Comparison of ENCODE assay signal across 18 cellular contexts in the genomic region with DNA sequence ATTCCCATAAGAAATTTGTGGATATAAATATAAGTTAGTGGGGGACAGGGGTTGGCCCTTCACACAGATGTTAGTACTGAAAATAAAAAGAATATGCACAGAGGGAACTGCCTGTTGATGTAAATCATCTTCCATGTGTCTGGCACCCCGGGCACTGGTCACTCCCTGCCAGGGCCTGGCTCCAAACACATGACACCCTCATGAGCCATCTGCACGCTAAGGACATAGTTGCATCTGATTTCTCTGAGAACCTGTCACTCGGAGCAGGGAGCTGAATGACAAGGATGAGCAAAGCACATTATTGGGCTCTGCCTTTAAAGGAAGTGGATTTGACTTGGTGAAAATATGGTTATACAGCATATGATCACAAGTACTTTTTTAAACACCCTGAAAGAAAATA.
DNase-seq lines count a peak whose midpoint lies in the region; ATAC-seq, FAIRE-seq and TF ChIP-seq lines count a peak whose summit lies in the region.
"Had no signal": no experiment of that assay in that cellular context is flagged by ENCODE, and none has a peak within 500 bp of the region (broad histone marks: within the 10 kb centered on the region; RNA-seq: fewer than 3 reads in every experiment).

No MANE protein-coding gene starts in this region.

- 66 to 76% methylated on average over 3 of the region's 3 CpGs for WGBS in upper lobe of left lung, 2 donors

- H3K27me3 Mint-ChIP-seq in mesothelial cell of epicardium (ENCODE audit: low read depth), result no peaks in the 10 kb centered on the region

- TF ChIP-seq POLR2A in H54 (IDR thresholded peaks at IDR 0.05; ENCODE audit: low read depth, low read length), result no peak
- TF ChIP-seq POLR2A in upper lobe of left lung (IDR thresholded peaks at IDR 0.05), result no peak

- TF ChIP-seq EP300 in upper lobe of left lung (IDR thresholded peaks at IDR 0.05), result no peak

- H3K9me3 Mint-ChIP-seq in mesothelial cell of epicardium, result peaks cover 17% of the 10 kb centered on the region

- no peaks in the 10 kb centered on the region for H3K4me1 ChIP-seq in upper lobe of left lung

- H3K36me3 ChIP-seq in WERI-Rb-1 (no peaks in the 10 kb centered on the region), upper lobe of left lung (no peaks in the 10 kb centered on the region)

- H3K27ac Mint-ChIP-seq in mesothelial cell of epicardium, result peak overlapping the region; percentile 50

- DNase-seq in DMS 273 (lab: John Stamatoyannopoulos, UW; ENCODE audit: unreplicated experiment), result peak; percentile 29
- no peak for DNase-seq in DMS 273 treated with DMSO at 0.1 percent for 48 hours (lab: John Stamatoyannopoulos, UW)
- DNase-seq in H54 (ENCODE audit: insufficient read length, low spot score), result no peak
- DNase-seq in SK-MEL-5 (ENCODE audit: low read depth, low spot score), result peak; percentile 43
- DNase-seq in mesothelial cell of epicardium (ENCODE audit: low spot score in 2 of 2, unreplicated experiment in 2 of 2), result no peak
- DNase-seq in WERI-Rb-1, result no peak
- DNase-seq in DMS153 (lab: John Stamatoyannopoulos, UW), result no peak
- DNase-seq in upper lobe of left lung, result no peak
- DNase-seq: C1 segment of cervical spinal cord, GF-D8, MM.1S, NCI-H1105 treated with DMSO at 0.1 percent for 48 hours, NCI-H1694 treated with DMSO at 0.1 percent for 48 hours, NCI-H226, NCI-H526, RPMI8226 had no signal

- peaks cover 64% of the 10 kb centered on the region for H3K4me1 Mint-ChIP-seq in mesothelial cell of epicardium

- FAIRE-seq in H54 (lab: Jason Lieb, UNC), result peak; percentile 90
- FAIRE-seq: GM12891 had no signal

- H3K4me3 ChIP-seq in WERI-Rb-1 (ENCODE audit: low read depth, low read length) (no peak overlapping the region), upper lobe of left lung (no peak overlapping the region)

- H3K36me3 Mint-ChIP-seq in mesothelial cell of epicardium, result peaks cover 7% of the 10 kb centered on the region

- H3K9me3 ChIP-seq in WERI-Rb-1 (ENCODE audit: severe bottlenecking) (no peaks in the 10 kb centered on the region), upper lobe of left lung (no peaks in the 10 kb centered on the region)

- no peak for ATAC-seq in upper lobe of left lung (ENCODE audit: low FRiP score in 2 of 2)

- TF ChIP-seq CTCF in mesothelial cell of epicardium (IDR thresholded peaks at IDR 0.05; ENCODE audit: unreplicated experiment) (no peak), WERI-Rb-1 (IDR thresholded peaks at IDR 0.05; ENCODE audit: low read depth, low read length) (no peak), upper lobe of left lung (IDR thresholded peaks at IDR 0.05) (no peak)

- in situ Hi-C loops in SK-MEL-5 (cut with HindIII; ENCODE audit: low pct_unique_long_range_greater_than_20kb, low sequenced_read_pairs), result no loop called here

- H3K27ac ChIP-seq in WERI-Rb-1, result no peak overlapping the region
- H3K27ac ChIP-seq in upper lobe of left lung, result no peak overlapping the region
- H3K27ac ChIP-seq: 22Rv1 had no signal

- H3K27me3 ChIP-seq in WERI-Rb-1 (ENCODE audit: insufficient read depth, low read depth, severe bottlenecking) (no peaks in the 10 kb centered on the region), upper lobe of left lung (no peaks in the 10 kb centered on the region)

- H3K4me3 Mint-ChIP-seq in mesothelial cell of epicardium, result no peak overlapping the region

Comparison
In these comparisons a context has a peak if more than half of its experiments do, and no peak if none do; other contexts are left out.
1. DNase-seq: peak in DMS 273 (single experiment) and SK-MEL-5 (single experiment); none in DMS 273 treated with DMSO at 0.1 percent for 48 hours (single experiment), H54 (single experiment), mesothelial cell of epicardium (0 of 2), WERI-Rb-1 (single experiment), DMS153 (single experiment) and upper lobe of left lung (0 of 2).